Comparison of ENCODE assay signal across 2 cellular contexts in genomic region chr9:105390901-105391300, GRCh38.
TF ChIP-seq lines count a peak whose summit lies in the region.

No MANE protein-coding gene starts in this region.

TF ChIP-seq in HepG2, 621 proteins besides CTCF, POLR2A, EP300 and RAD21 (continued from another document):
- TF ChIP-seq ZNF841 (CRISPR knock-in tag; IDR thresholded peaks at IDR 0.05; ENCODE audit: borderline replicate concordance) (no peak), FLYWCH1 (CRISPR knock-in tag; IDR thresholded peaks at IDR 0.05) (no peak), CHCHD3 (CRISPR knock-in tag; IDR thresholded peaks at IDR 0.05) (no peak), MED1 (CRISPR knock-in tag; IDR thresholded peaks at IDR 0.05) (no peak)
TF ChIP-seq in HepG2: peak in this region for 0.

TF ChIP-seq in HCT116, 20 proteins besides CTCF, POLR2A, EP300 and RAD21:
- no peak for TF ChIP-seq ZFX (IDR thresholded peaks at IDR 0.05)
- TF ChIP-seq POLR2AphosphoS5 (IDR thresholded peaks at IDR 0.05; ENCODE audit: low read depth, low read length) = no peak
- TF ChIP-seq ZBTB33 (IDR thresholded peaks at IDR 0.05; ENCODE audit: extremely low read depth, insufficient replicate concordance, low read length) = no peak
- no peak for TF ChIP-seq ELF1 (IDR thresholded peaks at IDR 0.05; ENCODE audit: borderline replicate concordance, low read depth)
- TF ChIP-seq CBX3 (IDR thresholded peaks at IDR 0.05; ENCODE audit: low read depth) = no peak
- TF ChIP-seq SIN3A (IDR thresholded peaks at IDR 0.05; ENCODE audit: low read depth) = no peak
- no peak for TF ChIP-seq SRF (IDR thresholded peaks at IDR 0.05; ENCODE audit: low read depth)
- TF ChIP-seq CEBPB (IDR thresholded peaks at IDR 0.05; ENCODE audit: low read depth) = no peak
